ENCODE assay signal across 1 cellular context in genomic region chr19:1027953-1028902, GRCh38.
A peak's percentile ranks its signal among the peaks of the same experiment; 100 is the strongest.
TF ChIP-seq lines count a peak whose summit lies in the region.

No MANE protein-coding gene starts in this region.

TF ChIP-seq in HepG2, 621 proteins besides CTCF, POLR2A, EP300 and RAD21 (continued from another document and continues in another):
- TF ChIP-seq ZBTB10 (CRISPR knock-in tag; IDR thresholded peaks at IDR 0.05; ENCODE audit: borderline replicate concordance): no peak
- TF ChIP-seq TSC22D2 (CRISPR knock-in tag; IDR thresholded peaks at IDR 0.05; ENCODE audit: borderline replicate concordance): no peak
- TF ChIP-seq POLR2AphosphoS2 (IDR thresholded peaks at IDR 0.05; ENCODE audit: low read depth, low read length): no peak
- 0 out of 2 replicates have a peak, but pooled peaks have one; percentile 48 for TF ChIP-seq ZNF772 (CRISPR knock-in tag; IDR thresholded peaks at IDR 0.05)
- TF ChIP-seq, protein P1, sequence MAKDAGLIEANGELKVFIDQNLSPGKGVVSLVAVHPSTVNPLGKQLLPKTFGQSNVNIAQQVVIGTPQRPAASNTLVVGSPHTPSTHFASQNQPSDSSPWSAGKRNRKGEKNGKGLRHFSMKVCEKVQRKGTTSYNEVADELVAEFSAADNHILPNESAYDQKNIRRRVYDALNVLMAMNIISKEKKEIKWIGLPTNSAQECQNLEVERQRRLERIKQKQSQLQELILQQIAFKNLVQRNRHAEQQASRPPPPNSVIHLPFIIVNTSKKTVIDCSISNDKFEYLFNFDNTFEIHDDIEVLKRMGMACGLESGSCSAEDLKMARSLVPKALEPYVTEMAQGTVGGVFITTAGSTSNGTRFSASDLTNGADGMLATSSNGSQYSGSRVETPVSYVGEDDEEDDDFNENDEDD (CRISPR knock-in tag; IDR thresholded peaks at IDR 0.05; ENCODE audit: borderline replicate concordance): no peak
- no peak for TF ChIP-seq ZXDC (CRISPR knock-in tag; IDR thresholded peaks at IDR 0.05)
- TF ChIP-seq NFIC (IDR thresholded peaks at IDR 0.05; ENCODE audit: low read length): no peak
- no peak for TF ChIP-seq ZBTB42 (CRISPR knock-in tag; IDR thresholded peaks at IDR 0.05)
- no peak for TF ChIP-seq RBM22 (optimal IDR thresholded peaks at IDR 0.05; ENCODE audit: low read length)
- TF ChIP-seq NFE2 (CRISPR knock-in tag; IDR thresholded peaks at IDR 0.05): no peak
- TF ChIP-seq SP5 (CRISPR knock-in tag; IDR thresholded peaks at IDR 0.05; ENCODE audit: borderline replicate concordance, low read depth): no peak
- 0 out of 2 replicates have a peak, but pooled peaks have one; percentile 16 for TF ChIP-seq KLF6 (CRISPR knock-in tag; IDR thresholded peaks at IDR 0.05)
- no peak for TF ChIP-seq HNRNPLL (IDR thresholded peaks at IDR 0.05; ENCODE audit: low read depth, low read length, poor library complexity, severe bottlenecking)
- TF ChIP-seq RBFOX2 (IDR thresholded peaks at IDR 0.05; ENCODE audit: low read depth, low read length): peak; percentile 73
- TF ChIP-seq, protein P2, sequence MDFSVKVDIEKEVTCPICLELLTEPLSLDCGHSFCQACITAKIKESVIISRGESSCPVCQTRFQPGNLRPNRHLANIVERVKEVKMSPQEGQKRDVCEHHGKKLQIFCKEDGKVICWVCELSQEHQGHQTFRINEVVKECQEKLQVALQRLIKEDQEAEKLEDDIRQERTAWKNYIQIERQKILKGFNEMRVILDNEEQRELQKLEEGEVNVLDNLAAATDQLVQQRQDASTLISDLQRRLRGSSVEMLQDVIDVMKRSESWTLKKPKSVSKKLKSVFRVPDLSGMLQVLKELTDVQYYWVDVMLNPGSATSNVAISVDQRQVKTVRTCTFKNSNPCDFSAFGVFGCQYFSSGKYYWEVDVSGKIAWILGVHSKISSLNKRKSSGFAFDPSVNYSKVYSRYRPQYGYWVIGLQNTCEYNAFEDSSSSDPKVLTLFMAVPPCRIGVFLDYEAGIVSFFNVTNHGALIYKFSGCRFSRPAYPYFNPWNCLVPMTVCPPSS (IDR thresholded peaks at IDR 0.05): no peak
- TF ChIP-seq MTA3 (CRISPR knock-in tag; IDR thresholded peaks at IDR 0.05): no peak
- no peak for TF ChIP-seq SAFB2 (CRISPR knock-in tag; IDR thresholded peaks at IDR 0.05; ENCODE audit: borderline replicate concordance, low read depth)
- TF ChIP-seq JARID2 (CRISPR knock-in tag; IDR thresholded peaks at IDR 0.05; ENCODE audit: insufficient replicate concordance): no peak
- TF ChIP-seq BRF2 (CRISPR knock-in tag; IDR thresholded peaks at IDR 0.05): no peak
- no peak for TF ChIP-seq ZNF746 (CRISPR knock-in tag; IDR thresholded peaks at IDR 0.05)
- TF ChIP-seq, protein P3, sequence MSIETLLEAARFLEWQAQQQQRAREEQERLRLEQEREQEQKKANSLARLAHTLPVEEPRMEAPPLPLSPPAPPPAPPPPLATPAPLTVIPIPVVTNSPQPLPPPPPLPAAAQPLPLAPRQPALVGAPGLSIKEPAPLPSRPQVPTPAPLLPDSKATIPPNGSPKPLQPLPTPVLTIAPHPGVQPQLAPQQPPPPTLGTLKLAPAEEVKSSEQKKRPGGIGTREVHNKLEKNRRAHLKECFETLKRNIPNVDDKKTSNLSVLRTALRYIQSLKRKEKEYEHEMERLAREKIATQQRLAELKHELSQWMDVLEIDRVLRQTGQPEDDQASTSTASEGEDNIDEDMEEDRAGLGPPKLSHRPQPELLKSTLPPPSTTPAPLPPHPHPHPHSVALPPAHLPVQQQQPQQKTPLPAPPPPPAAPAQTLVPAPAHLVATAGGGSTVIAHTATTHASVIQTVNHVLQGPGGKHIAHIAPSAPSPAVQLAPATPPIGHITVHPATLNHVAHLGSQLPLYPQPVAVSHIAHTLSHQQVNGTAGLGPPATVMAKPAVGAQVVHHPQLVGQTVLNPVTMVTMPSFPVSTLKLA (IDR thresholded peaks at IDR 0.05): no peak
- no peak for TF ChIP-seq RFX3 (CRISPR knock-in tag; IDR thresholded peaks at IDR 0.05)
- TF ChIP-seq LCORL (IDR thresholded peaks at IDR 0.05): no peak
- TF ChIP-seq LCORL (CRISPR knock-in tag; IDR thresholded peaks at IDR 0.05): no peak; the same call in 1 of the 2 replicates
- TF ChIP-seq NFE2L1 (CRISPR knock-in tag; IDR thresholded peaks at IDR 0.05; ENCODE audit: borderline replicate concordance): no peak
- TF ChIP-seq ZFP82 (CRISPR knock-in tag; IDR thresholded peaks at IDR 0.05; ENCODE audit: borderline replicate concordance): no peak
- no peak for TF ChIP-seq CREBL2 (CRISPR knock-in tag; IDR thresholded peaks at IDR 0.05; ENCODE audit: borderline replicate concordance)
- peak; percentile 23 for TF ChIP-seq PTBP1 (IDR thresholded peaks at IDR 0.05; ENCODE audit: low read depth, low read length, poor library complexity, severe bottlenecking)
- TF ChIP-seq ZNF282 (IDR thresholded peaks at IDR 0.05; ENCODE audit: partially characterized antibody): no peak
- TF ChIP-seq ZNF343 (CRISPR knock-in tag; IDR thresholded peaks at IDR 0.05): peak; percentile 34; the same call in 1 of the 2 replicates
- TF ChIP-seq CBX2 (IDR thresholded peaks at IDR 0.05; ENCODE audit: low read depth, low read length): no peak
- no peak for TF ChIP-seq CBX2 (CRISPR knock-in tag; IDR thresholded peaks at IDR 0.05; ENCODE audit: low read depth)
- TF ChIP-seq, protein P4, sequence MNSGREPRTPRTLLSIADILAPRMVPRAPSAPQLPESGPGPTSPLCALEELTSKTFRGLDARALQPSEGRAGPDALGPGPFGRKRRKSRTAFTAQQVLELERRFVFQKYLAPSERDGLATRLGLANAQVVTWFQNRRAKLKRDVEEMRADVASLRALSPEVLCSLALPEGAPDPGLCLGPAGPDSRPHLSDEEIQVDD (CRISPR knock-in tag; IDR thresholded peaks at IDR 0.05; ENCODE audit: borderline replicate concordance): no peak
- peak; percentile 64; the same call in 1 of the 2 replicates for TF ChIP-seq ZNF143 (CRISPR knock-in tag; IDR thresholded peaks at IDR 0.05)
- TF ChIP-seq CERS6 (CRISPR knock-in tag; IDR thresholded peaks at IDR 0.05): no peak
- no peak for TF ChIP-seq THRA (CRISPR knock-in tag; IDR thresholded peaks at IDR 0.05; ENCODE audit: borderline replicate concordance)
- TF ChIP-seq ZNF10 (CRISPR knock-in tag; IDR thresholded peaks at IDR 0.05; ENCODE audit: borderline replicate concordance, low read depth): no peak
- TF ChIP-seq JUN (CRISPR knock-in tag; IDR thresholded peaks at IDR 0.05): no peak
- 0 out of 2 replicates have a peak, but pooled peaks have one; percentile 31 for TF ChIP-seq PITX1 (CRISPR knock-in tag; IDR thresholded peaks at IDR 0.05)
- TF ChIP-seq NBN (conservative IDR thresholded peaks at IDR 0.05): no peak
- no peak for TF ChIP-seq HDAC2 (CRISPR knock-in tag; IDR thresholded peaks at IDR 0.05)
- no peak for TF ChIP-seq MAFK (conservative IDR thresholded peaks at IDR 0.05 in 1 of 2, IDR thresholded peaks at IDR 0.05 in 1 of 2; ENCODE audit: low read length in 2 of 2)
- TF ChIP-seq ZNF280B (CRISPR knock-in tag; IDR thresholded peaks at IDR 0.05; ENCODE audit: borderline replicate concordance): no peak
- no peak for TF ChIP-seq NKX3-1 (CRISPR knock-in tag; IDR thresholded peaks at IDR 0.05)
- no peak for TF ChIP-seq MZF1 (CRISPR knock-in tag; IDR thresholded peaks at IDR 0.05; ENCODE audit: borderline replicate concordance)
- peak; percentile 46; the same call in 1 of the 2 replicates for TF ChIP-seq ZNF331 (CRISPR knock-in tag; IDR thresholded peaks at IDR 0.05)
- TF ChIP-seq HNRNPUL1 (IDR thresholded peaks at IDR 0.05; ENCODE audit: low read depth, low read length): no peak
- no peak for TF ChIP-seq TRAFD1 (CRISPR knock-in tag; IDR thresholded peaks at IDR 0.05; ENCODE audit: borderline replicate concordance)
